ENCODE assay signal across 8 cellular contexts in the genomic region with DNA sequence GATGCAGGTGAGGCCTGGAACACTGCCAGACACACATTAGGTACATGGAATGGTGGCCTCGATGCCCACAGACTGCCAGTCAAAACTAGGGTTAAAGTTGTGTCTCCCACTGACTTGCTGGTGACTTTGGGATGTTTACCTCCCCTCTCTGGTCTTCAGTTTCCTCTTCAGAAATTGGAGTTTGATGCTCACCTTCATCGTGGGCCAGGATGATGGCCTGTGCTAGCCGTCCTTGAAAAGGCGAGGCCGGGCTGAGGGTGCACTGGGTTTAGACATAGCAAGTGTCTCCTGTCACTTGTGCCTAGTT. TPM values are rescaled to one million over a fixed set of nuclear protein-coding genes. Genes with fewer than 3 reads are reported as not detected.
A peak's percentile ranks its signal among the peaks of the same experiment; 100 is the strongest.
DNase-seq lines count a peak whose midpoint lies in the region; ATAC-seq and TF ChIP-seq lines count a peak whose summit lies in the region.

No MANE protein-coding gene starts in this region.

- no peak overlapping the region for H3K27ac Mint-ChIP-seq in activated CD8-positive, alpha-beta memory T cell treated with anti-CD3 and anti-CD28 coated beads, Interleukin-2, amount 10 ng/mL, durations not matched to agents 7 days and 5 days
- no peak overlapping the region for H3K27ac Mint-ChIP-seq in activated CD8-positive, alpha-beta T cell treated with anti-CD3 and anti-CD28 coated beads for 36 hours

- H3K36me3 Mint-ChIP-seq in activated CD8-positive, alpha-beta memory T cell treated with anti-CD3 and anti-CD28 coated beads, Interleukin-2, amount 10 ng/mL, durations not matched to agents 7 days and 5 days: no peaks in the 10 kb centered on the region
- H3K36me3 Mint-ChIP-seq in activated CD8-positive, alpha-beta T cell treated with anti-CD3 and anti-CD28 coated beads for 36 hours (ENCODE audit: low read depth): no peaks in the 10 kb centered on the region

- H3K9ac ChIP-seq in iPS-20b (ENCODE audit: low read depth, low read length): peak overlapping the region; percentile 60; the same call in 1 of the 2 replicates

- peaks cover 8% of the 10 kb centered on the region for H3K4me1 Mint-ChIP-seq in activated CD8-positive, alpha-beta memory T cell treated with anti-CD3 and anti-CD28 coated beads, Interleukin-2, amount 10 ng/mL, durations not matched to agents 7 days and 5 days
- peaks cover 2% of the 10 kb centered on the region for H3K4me1 Mint-ChIP-seq in activated CD8-positive, alpha-beta T cell treated with anti-CD3 and anti-CD28 coated beads for 36 hours (ENCODE audit: low read depth)

- H3K36me3 ChIP-seq in iPS-20b (ENCODE audit: insufficient read depth, low read depth, low read length): no peaks in the 10 kb centered on the region
- no peaks in the 10 kb centered on the region for H3K36me3 ChIP-seq in stomach

- H3K4me1 ChIP-seq in iPS-20b (ENCODE audit: insufficient read depth, low read length): peaks cover 9% of the 10 kb centered on the region; the same call in 1 of the 2 replicates
- H3K4me1 ChIP-seq in stomach: peaks cover 5 to 15% (median 10%) of the 10 kb centered on the region in 4 donors

- H3K9me3 ChIP-seq in iPS-20b (ENCODE audit: insufficient read depth, low read depth, low read length) (no peaks in the 10 kb centered on the region), stomach (no peaks in the 10 kb centered on the region)

- POLR2A ChIA-PET in activated CD8-positive, alpha-beta T cell treated with anti-CD3 and anti-CD28 coated beads for 36 hours (lab: Charles Lee): interaction anchor here (1.2 kb wide), 1 partner anchor 22 kb away, joined by 5 read pairs; no protein-coding TSS in a partner anchor

- ATAC-seq in activated CD8-positive, alpha-beta memory T cell treated with anti-CD3 and anti-CD28 coated beads, Interleukin-2, amount 10 ng/mL, durations not matched to agents 7 days and 5 days: no peak
- ATAC-seq in activated CD8-positive, alpha-beta T cell treated with anti-CD3 and anti-CD28 coated beads for 36 hours: no peak
- ATAC-seq in GM19395 (IDR thresholded peaks at IDR 0.05; ENCODE audit: unreplicated experiment): no peak
- ATAC-seq in HG03025 (IDR thresholded peaks at IDR 0.05; ENCODE audit: low FRiP score, unreplicated experiment): no peak

- H3K27ac ChIP-seq in iPS-20b (ENCODE audit: low read length) (no peak overlapping the region), stomach (peak overlapping the region in 2 of 5 donors; percentile 76 to 82)

- TF ChIP-seq POLR2A in stomach (IDR thresholded peaks at IDR 0.05): no peak

- TF ChIP-seq CTCF in activated CD8-positive, alpha-beta T cell treated with anti-CD3 and anti-CD28 coated beads for 36 hours (IDR thresholded peaks at IDR 0.05): peak; percentile 7
- no peak for TF ChIP-seq CTCF in stomach (IDR thresholded peaks at IDR 0.05)

- intact Hi-C loops in activated CD8-positive, alpha-beta T cell treated with anti-CD3 and anti-CD28 coated beads for 36 hours (cut with micrococcal nuclease): no loop called here
- intact Hi-C loops in stomach (cut with DNase I; ENCODE audit: low total_unique reads): no loop called here

- H3K4me3 Mint-ChIP-seq in activated CD8-positive, alpha-beta memory T cell treated with anti-CD3 and anti-CD28 coated beads, Interleukin-2, amount 10 ng/mL, durations not matched to agents 7 days and 5 days: peak overlapping the region; percentile 39
- peak overlapping the region; percentile 60 for H3K4me3 Mint-ChIP-seq in activated CD8-positive, alpha-beta T cell treated with anti-CD3 and anti-CD28 coated beads for 36 hours

- peaks cover 58% of the 10 kb centered on the region for H3K27me3 ChIP-seq in iPS-20b (ENCODE audit: insufficient read depth, low read length)
- peaks cover 0 to 54% (median 13%) of the 10 kb centered on the region in 3 donors for H3K27me3 ChIP-seq in stomach

- no peak for DNase-seq in activated CD8-positive, alpha-beta memory T cell treated with anti-CD3 and anti-CD28 coated beads, Interleukin-2, amount 10 ng/mL, durations not matched to agents 7 days and 5 days
- no peak for DNase-seq in activated CD8-positive, alpha-beta memory T cell treated with anti-CD3 and anti-CD28 coated beads, Interleukin-2, amount 50 U/mL, for 4 hours
- no peak for DNase-seq in activated CD8-positive, alpha-beta T cell treated with anti-CD3 and anti-CD28 coated beads for 36 hours
- no peak for DNase-seq in stomach
- DNase-seq in cerebellar nuclear complex (lab: John Stamatoyannopoulos, UW): no peak

- H3K4me3 ChIP-seq in iPS-20b (ENCODE audit: low read length) (peak overlapping the region; percentile 70), stomach (peak overlapping the region; percentile 47 to 62 (median 56))

- no peaks in the 10 kb centered on the region for H3K9me3 Mint-ChIP-seq in activated CD8-positive, alpha-beta memory T cell treated with anti-CD3 and anti-CD28 coated beads, Interleukin-2, amount 10 ng/mL, durations not matched to agents 7 days and 5 days (ENCODE audit: low read depth)
- no peaks in the 10 kb centered on the region for H3K9me3 Mint-ChIP-seq in activated CD8-positive, alpha-beta T cell treated with anti-CD3 and anti-CD28 coated beads for 36 hours

- 73 to 82% (median 75%) methylated on average over 5 of the region's 5 CpGs for WGBS in stomach, 5 donors

- peaks cover 39% of the 10 kb centered on the region for H3K27me3 Mint-ChIP-seq in activated CD8-positive, alpha-beta memory T cell treated with anti-CD3 and anti-CD28 coated beads, Interleukin-2, amount 10 ng/mL, durations not matched to agents 7 days and 5 days
- peaks cover 20% of the 10 kb centered on the region for H3K27me3 Mint-ChIP-seq in activated CD8-positive, alpha-beta T cell treated with anti-CD3 and anti-CD28 coated beads for 36 hours

- no peak for TF ChIP-seq EP300 in stomach (IDR thresholded peaks at IDR 0.05)

- CTCF ChIA-PET in activated CD8-positive, alpha-beta memory T cell treated with anti-CD3 and anti-CD28 coated beads, Interleukin-2, amount 10 ng/mL, durations not matched to agents 7 days and 5 days (lab: Charles Lee): no interaction called here
- CTCF ChIA-PET in activated CD8-positive, alpha-beta T cell treated with anti-CD3 and anti-CD28 coated beads for 36 hours (lab: Charles Lee): no interaction called here

RNA-seq across cellular contexts. Expression of a gene that starts 49.0 kb away (rescaled TPM):
- total RNA-seq in activated CD8-positive, alpha-beta memory T cell treated with anti-CD3 and anti-CD28 coated beads, Interleukin-2, amount 10 ng/mL, durations not matched to agents 7 days and 5 days: not detected
- under 1 TPM in 1 of 2 experiments, not detected in 1; 0.09 TPM for total RNA-seq in activated CD8-positive, alpha-beta T cell treated with anti-CD3 and anti-CD28 coated beads for 36 hours
- 1 to 10 TPM in 1 of 5 donors, not detected in 4; 8.0 TPM for total RNA-seq in stomach
- 1 to 10 TPM in 1 of 3 donors, not detected in 2; 1.9 TPM for polyA plus RNA-seq in stomach
